7 cellular contexts compared by ENCODE assay signal in the genomic region with DNA sequence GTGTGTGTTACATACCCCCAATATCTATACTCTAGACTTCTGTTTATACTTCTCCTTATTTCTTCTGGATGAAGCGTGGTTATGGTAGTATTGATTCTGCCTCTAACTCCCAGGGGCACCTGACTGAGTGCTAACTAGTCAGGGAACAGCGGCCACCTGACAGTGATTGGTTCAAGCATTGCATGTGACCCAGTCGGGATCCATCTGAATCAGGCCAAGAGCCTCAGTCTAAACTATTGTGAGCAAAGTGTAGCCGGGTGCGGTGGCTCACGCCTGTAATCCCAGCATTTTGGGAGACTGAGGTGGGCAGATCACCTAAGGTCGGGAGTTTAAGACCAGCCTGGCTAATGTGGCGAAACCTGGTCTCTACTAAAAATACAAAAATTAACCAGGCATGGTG.
"Had no signal": no experiment of that assay in that cellular context is flagged by ENCODE, and none has a peak within 500 bp of the region (broad histone marks: within the 10 kb centered on the region; RNA-seq: fewer than 3 reads in every experiment).

No MANE protein-coding gene starts in this region.

- ATAC-seq: GM12878 had no signal

- FAIRE-seq: GM12878, GM12891, GM12892, GM18507, GM19239 had no signal

- DNase-seq: GDM1, GF-D8 had no signal

- H3K4me3 ChIP-seq: GM12878 had no signal
